ENCODE assay signal across 8 cellular contexts in genomic region chr21:41878831-41879189, GRCh38. TPM values are rescaled to one million over a fixed set of nuclear protein-coding genes. Genes with fewer than 3 reads are reported as not detected.
DNase-seq lines count a peak whose midpoint lies in the region; ATAC-seq and FAIRE-seq lines count a peak whose summit lies in the region.

No MANE protein-coding gene starts in this region.

- DNase-seq in CD1c-positive myeloid dendritic cell (ENCODE audit: extremely low spot score) (peak; percentile 81), GM19239 (ENCODE audit: insufficient read length, low spot score) (peak; percentile 97), NOMO-1 treated with DMSO at 0.1 percent for 48 hours (lab: John Stamatoyannopoulos, UW; ENCODE audit: unreplicated experiment) (peak; percentile 75), activated T-cell treated with anti-CD3 and anti-CD28 coated beads for 24 hours (ENCODE audit: low read depth) (peak; percentile 72), myocyte (ENCODE audit: low read depth) (peak; percentile 88)
- DNase-seq in stimulated activated CD8-positive, alpha-beta memory T cell treated with anti-CD3 and anti-CD28 coated beads, Interleukin-7, amount 100 ng/mL, for 4 hours (ENCODE audit: low read depth in 2 of 2), result peak; percentile 52 to 71

- peak overlapping the region; percentile 65 to 93 for H3K4me3 ChIP-seq in esophagus (ENCODE audit: low read depth in 1 of 2, low read length in 2 of 2)

- no peaks in the 10 kb centered on the region for H3K27me3 ChIP-seq in esophagus (ENCODE audit: control insufficient read depth in 1 of 2, insufficient read depth in 2 of 2, low read length in 2 of 2)

- H3K4me1 ChIP-seq in esophagus (ENCODE audit: control insufficient read depth in 2 of 2, insufficient read depth in 2 of 2, low read length in 1 of 2), result peaks cover 0 to 3% of the 10 kb centered on the region in 2 donors

- no peak for FAIRE-seq in GM19239 (lab: Jason Lieb, UNC)

- H3K36me3 ChIP-seq in esophagus (ENCODE audit: control insufficient read depth in 2 of 2, insufficient read depth in 2 of 2, low read length in 1 of 2), result peaks cover 0 to 10% of the 10 kb centered on the region in 2 donors

- peak; percentile 38 for ATAC-seq in HG03457 (IDR thresholded peaks at IDR 0.05; ENCODE audit: unreplicated experiment)

- no peaks in the 10 kb centered on the region for H3K9me3 ChIP-seq in esophagus (ENCODE audit: control insufficient read depth in 2 of 2, insufficient read depth in 1 of 2, low read depth in 1 of 2, low read length in 1 of 2)

- H3K27ac ChIP-seq in esophagus (ENCODE audit: low read depth in 2 of 2, low read length in 1 of 2), result peak overlapping the region; percentile 88

- 0 to 1% methylated on average over 36 to 65 of the region's 65 CpGs for WGBS in esophagus, 2 donors

RNA-seq across cellular contexts. Expression of gene PRDM15, which starts 0.3 kb away (rescaled TPM):
- polyA plus RNA-seq in esophagus, result 1 to 10 TPM; 2.2 to 4.4 TPM
- total RNA-seq in myocyte, result 6.8 and 10.2 TPM in 2 replicates
- polyA plus RNA-seq in myocyte (2012), result 5.8 TPM

Comparison
In these comparisons a context has a peak if more than half of its experiments do, and no peak if none do; other contexts are left out.
1. Peak in every context shown above with its lines: DNase-seq, ATAC-seq, H3K4me3 ChIP-seq and H3K27ac ChIP-seq.